9 cellular contexts compared by ENCODE assay signal in genomic region chr11:44623716-44624491, GRCh38. TPM values are rescaled to one million over a fixed set of nuclear protein-coding genes. Genes with fewer than 3 reads are reported as not detected.
A peak's percentile ranks its signal among the peaks of the same experiment; 100 is the strongest.
DNase-seq lines count a peak whose midpoint lies in the region; ATAC-seq and TF ChIP-seq lines count a peak whose summit lies in the region.
"Had no signal": no experiment of that assay in that cellular context is flagged by ENCODE, and none has a peak within 500 bp of the region (broad histone marks: within the 10 kb centered on the region; RNA-seq: fewer than 3 reads in every experiment).

No MANE protein-coding gene starts in this region.

- intact Hi-C loops in esophagus muscularis mucosa (cut with DNase I), result loop anchor here (5.0 to 10.0 kb wide), 3 partner anchors 98 to 478 kb away; no protein-coding TSS in a partner anchor
- intact Hi-C loops in sciatic nerve (cut with DNase I), result loop anchor here (5.0 to 10.0 kb wide), 3 partner anchors 111 to 288 kb away; no protein-coding TSS in a partner anchor

- no peaks in the 10 kb centered on the region for H3K9me3 ChIP-seq in Peyer's patch
- no peaks in the 10 kb centered on the region for H3K9me3 ChIP-seq in esophagus muscularis mucosa

- DNase-seq in GM10248 (ENCODE audit: extremely low spot score), result peak; percentile 19
- peak; percentile 13 to 50 (median 46) for DNase-seq in Peyer's patch
- DNase-seq in esophagus muscularis mucosa (ENCODE audit: extremely low spot score), result peak; percentile 89
- DNase-seq in sciatic nerve (ENCODE audit: low spot score), result peak; percentile 42
- DNase-seq in G401 (ENCODE audit: low spot score), result no peak
- no peak for DNase-seq in Kasumi-1 (lab: John Stamatoyannopoulos, UW)
- DNase-seq: NK-92 treated with Interleukin-12 subunit alpha and Interleukin-12 subunit beta, amount 100 ng/mL, for 24 hours had no signal

- H3K4me1 ChIP-seq in Peyer's patch (peaks cover 0 to 14% (median 0%) of the 10 kb centered on the region in 4 donors), esophagus muscularis mucosa (peaks cover 48 to 61% (median 53%) of the 10 kb centered on the region in 4 donors)

- no peak overlapping the region for H3K27ac ChIP-seq in Peyer's patch
- no peak overlapping the region for H3K27ac ChIP-seq in esophagus muscularis mucosa (replicated peaks in 1 of 4)

- H3K27me3 ChIP-seq in Peyer's patch, result no peaks in the 10 kb centered on the region
- H3K27me3 ChIP-seq in esophagus muscularis mucosa, result no peaks in the 10 kb centered on the region

- TF ChIP-seq POLR2A in Peyer's patch (IDR thresholded peaks at IDR 0.05), result no peak
- TF ChIP-seq POLR2A in esophagus muscularis mucosa (IDR thresholded peaks at IDR 0.05; ENCODE audit: low read depth), result no peak

- TF ChIP-seq CTCF in GM10248 (IDR thresholded peaks at IDR 0.05; ENCODE audit: control extremely low read depth, extremely low read depth, low read depth, missing control alignments) (no peak), Peyer's patch (IDR thresholded peaks at IDR 0.05) (no peak), esophagus muscularis mucosa (IDR thresholded peaks at IDR 0.05) (no peak)

- in situ Hi-C loops in G401 (cut with HindIII; ENCODE audit: low sequenced_read_pairs), result loop anchor here (10.0 kb wide), 1 partner anchor 271 kb away; no protein-coding TSS in a partner anchor

- TF ChIP-seq EP300 in esophagus muscularis mucosa (IDR thresholded peaks at IDR 0.05), result no peak

- ATAC-seq in sciatic nerve, result no peak
- no peak for ATAC-seq in HG03432 (IDR thresholded peaks at IDR 0.05; ENCODE audit: unreplicated experiment)
- no peak for ATAC-seq in HG03108 (IDR thresholded peaks at IDR 0.05; ENCODE audit: unreplicated experiment)

- POLR2A ChIA-PET in GM10248 (lab: Yijun Ruan, JAX), result no interaction called here

- H3K4me3 ChIP-seq in Peyer's patch (no peak overlapping the region), esophagus muscularis mucosa (no peak overlapping the region)

- WGBS in esophagus muscularis mucosa, result 69% methylated on average over 2 of the region's 8 CpGs

- H3K36me3 ChIP-seq in Peyer's patch, result peaks cover 0 to 3% (median 0%) of the 10 kb centered on the region in 3 donors
- peaks cover 0 to 4% (median 4%) of the 10 kb centered on the region in 4 donors for H3K36me3 ChIP-seq in esophagus muscularis mucosa

- CTCF ChIA-PET in GM10248 (lab: Yijun Ruan, JAX), result interaction anchor here (0.9 to 19.4 kb wide), 6 partner anchors 8 to 288 kb away, joined by 3 to 421 read pairs (median 7); partner anchors contain the start of gene CD82

RNA-seq across cellular contexts. Expression of gene CD82, which starts 58.4 kb away (rescaled TPM):
- 100 to 1,000 TPM in 1 of 4 donors, 10 to 100 TPM in 3; 40.4 to 140 (median 78.4) TPM for total RNA-seq in Peyer's patch
- total RNA-seq in esophagus muscularis mucosa, result 10 to 100 TPM; 11.0 to 20.6 (median 16.3) TPM
- total RNA-seq in sciatic nerve, result 127 TPM
- 16.1 and 18.7 TPM in 2 replicates for total RNA-seq in G401 (2014; rRNA removed; shearing (Covaris generic))

Comparison
In these comparisons a context has a peak if more than half of its experiments do, and no peak if none do; other contexts are left out.
1. DNase-seq: peak in GM10248 (single experiment), Peyer's patch (3 of 3), esophagus muscularis mucosa (single experiment) and sciatic nerve (single experiment); none in G401 (single experiment) and Kasumi-1 (0 of 2).